20 cellular contexts compared by ENCODE assay signal in the genomic region with DNA sequence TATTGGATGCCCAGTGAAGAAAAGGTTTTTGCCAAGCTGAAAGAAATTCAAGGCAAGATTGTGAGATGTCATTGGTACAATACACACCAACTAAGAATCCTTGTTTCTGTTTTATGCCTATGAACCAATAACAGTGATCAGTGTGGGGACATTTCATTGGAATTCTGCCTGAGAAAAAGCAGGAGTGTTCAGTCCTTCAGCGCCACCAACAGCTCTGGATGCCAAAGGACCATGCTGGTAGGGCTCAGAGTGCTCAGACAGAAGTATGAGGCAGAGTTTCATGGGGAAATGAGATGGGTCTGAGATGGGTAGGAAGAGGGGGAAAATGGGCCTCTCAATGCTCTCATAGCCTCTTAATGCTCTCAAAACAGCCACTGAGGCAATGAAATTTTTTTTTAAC. TPM values are rescaled to one million over a fixed set of nuclear protein-coding genes. Genes with fewer than 3 reads are reported as not detected.
DNase-seq lines count a peak whose midpoint lies in the region; ATAC-seq, FAIRE-seq and TF ChIP-seq lines count a peak whose summit lies in the region.
"Had no signal": no experiment of that assay in that cellular context is flagged by ENCODE, and none has a peak within 500 bp of the region (broad histone marks: within the 10 kb centered on the region; RNA-seq: fewer than 3 reads in every experiment).

No MANE protein-coding gene starts in this region.

- H3K4ac ChIP-seq in H1 (replicated peaks; ENCODE audit: insufficient read length, low read depth, low read length): no peak overlapping the region

- H3K4me1 ChIP-seq in OCI-LY3 (ENCODE audit: low read length) (peaks cover 7% of the 10 kb centered on the region), H1 (replicated peaks in 1 of 4; ENCODE audit: control insufficient read depth in 3 of 4, insufficient read depth in 4 of 4, low read length in 3 of 4) (peaks cover 0 to 3% (median 0%) of the 10 kb centered on the region in 4 experiments; a peak in 2 of 7 replicates), stomach smooth muscle (ENCODE audit: control insufficient read depth, insufficient read depth, low read length) (peaks cover 4% of the 10 kb centered on the region), lower lobe of right lung (no peaks in the 10 kb centered on the region)

- H3K23ac ChIP-seq in H1 (ENCODE audit: insufficient read length): no peak overlapping the region

- no peak overlapping the region for H3K18ac ChIP-seq in H1 (ENCODE audit: extremely low read depth, low read length)

- no peak overlapping the region for H3K27ac ChIP-seq in OCI-LY3 (ENCODE audit: low read length)
- no peak overlapping the region for H3K27ac ChIP-seq in H1 (ENCODE audit: low read depth, low read length)
- H3K27ac ChIP-seq in stomach smooth muscle (ENCODE audit: low read length): peak overlapping the region; percentile 79
- H3K27ac ChIP-seq in lower lobe of right lung: no peak overlapping the region
- H3K27ac ChIP-seq: ovary had no signal

- no peak overlapping the region for H2BK5ac ChIP-seq in H1 (ENCODE audit: low read depth, low read length)

- H3K4me3 ChIP-seq in OCI-LY3 (ENCODE audit: low read length): no peak overlapping the region
- H3K4me3 ChIP-seq in H1 (ENCODE audit: extremely low read depth in 1 of 4, insufficient read depth in 2 of 4, low read depth in 3 of 4, low read length in 4 of 4): no peak overlapping the region
- H3K4me3 ChIP-seq in stomach smooth muscle (ENCODE audit: low read length in 2 of 2): no peak overlapping the region
- no peak overlapping the region for H3K4me3 ChIP-seq in lower lobe of right lung
- H3K4me3 ChIP-seq: ovary had no signal

- FAIRE-seq in H1 (lab: Jason Lieb, UNC): no peak
- FAIRE-seq: GM12892, RCC 7860 had no signal

- H3K9me3 ChIP-seq in OCI-LY3 (ENCODE audit: insufficient read depth, low read length) (no peaks in the 10 kb centered on the region), H1 (ENCODE audit: insufficient read depth in 2 of 2, low read depth in 1 of 2, low read length in 1 of 2) (no peaks in the 10 kb centered on the region), stomach smooth muscle (ENCODE audit: control insufficient read depth in 2 of 2, low read length in 2 of 2) (no peaks in the 10 kb centered on the region), lower lobe of right lung (no peaks in the 10 kb centered on the region)
- H3K9me3 ChIP-seq: heart right ventricle, ovary had no signal

- no peak overlapping the region for H2BK20ac ChIP-seq in H1 (ENCODE audit: low read length)

- H4K8ac ChIP-seq in H1 (ENCODE audit: extremely low read depth, insufficient read depth, low read length): no peak overlapping the region

- H3K79me2 ChIP-seq in OCI-LY3 (ENCODE audit: low read length): no peaks in the 10 kb centered on the region
- H3K79me2 ChIP-seq in H1 (ENCODE audit: control insufficient read depth in 1 of 2, insufficient read depth in 2 of 2, low read length in 2 of 2): no peaks in the 10 kb centered on the region

- no peak overlapping the region for H4K5ac ChIP-seq in H1 (ENCODE audit: insufficient read length, low read depth, low read length)

- no peaks in the 10 kb centered on the region for H4K20me1 ChIP-seq in OCI-LY3 (ENCODE audit: insufficient read depth, low read length)
- H4K20me1 ChIP-seq in H1 (replicated peaks in 1 of 2; ENCODE audit: control insufficient read depth in 1 of 2, insufficient read depth in 2 of 2, low read length in 2 of 2): no peaks in the 10 kb centered on the region

- POLR2A ChIA-PET in H1 (lab: Charles Lee; ENCODE audit: partially characterized antibody): interaction anchor here (0.7 kb wide), 1 partner anchor 926 kb away, joined by 3 read pairs; no protein-coding TSS in a partner anchor

- TF ChIP-seq CTCF in OCI-LY3 (IDR thresholded peaks at IDR 0.05; ENCODE audit: low read depth, low read length): no peak
- TF ChIP-seq CTCF in H1 (IDR thresholded peaks at IDR 0.05; ENCODE audit: control extremely low read depth in 1 of 3, insufficient read depth in 1 of 3, low read depth in 1 of 3, low read length in 3 of 3): peak; percentile 14 to 17 (median 17); a peak in 3 of 4 replicates
- no peak for TF ChIP-seq CTCF in lower lobe of right lung (IDR thresholded peaks at IDR 0.05)

- no peak overlapping the region for H2BK120ac ChIP-seq in H1 (replicated peaks; ENCODE audit: low read depth, low read length)

- no peak overlapping the region for H3K4me2 ChIP-seq in OCI-LY3 (ENCODE audit: low read length)
- H3K4me2 ChIP-seq in H1 (ENCODE audit: insufficient read depth in 1 of 2, low read depth in 2 of 2, low read length in 2 of 2): no peak overlapping the region

- H3K9ac ChIP-seq in OCI-LY3 (ENCODE audit: low read length) (no peak overlapping the region), H1 (replicated peaks in 1 of 4; ENCODE audit: extremely low read depth in 1 of 4, low read depth in 3 of 4, low read length in 3 of 4) (no peak overlapping the region), stomach smooth muscle (ENCODE audit: low read length in 2 of 2) (no peak overlapping the region)

- no peak overlapping the region for H2BK15ac ChIP-seq in H1 (ENCODE audit: low read length)

- H4K91ac ChIP-seq in H1 (replicated peaks; ENCODE audit: insufficient read length, low read length): no peak overlapping the region

- H2AFZ ChIP-seq in OCI-LY3 (ENCODE audit: low read depth, low read length): peak overlapping the region; percentile 100; the same call in 1 of the 2 replicates
- no peak overlapping the region for H2AFZ ChIP-seq in H1 (ENCODE audit: low read length)

- no peak overlapping the region for H3K14ac ChIP-seq in H1 (ENCODE audit: insufficient read length)

- CTCF ChIA-PET in H1 (lab: Charles Lee; ENCODE audit: partially characterized antibody): interaction anchor here (0.8 to 2.4 kb wide), 7 partner anchors 10 to 780 kb away, joined by 3 to 31 read pairs (median 3); no protein-coding TSS in a partner anchor

- no peak overlapping the region for H3K56ac ChIP-seq in H1 (replicated peaks; ENCODE audit: insufficient read length, low read depth, low read length)

- no peak for ATAC-seq in lower lobe of right lung
- ATAC-seq in stimulated activated naive CD8-positive, alpha-beta T cell treated with anti-CD3 and anti-CD28 coated beads, Interleukin-15, Interleukin-2, amounts not matched to agents 100 U/mL and 50 U/mL, for 24 hours: no peak
- ATAC-seq: activated CD4-positive, CD25-positive, alpha-beta regulatory T cell treated with anti-CD3 and anti-CD28 coated beads, Interleukin-2, amount 50 U/mL, for 24 hours; activated CD8-positive, alpha-beta memory T cell treated with anti-CD3 and anti-CD28 coated beads, Interleukin-2, amount 10 ng/mL, durations not matched to agents 7 days and 5 days; esophagus mucosa had no signal

- TF ChIP-seq RAD21 in H1 (IDR thresholded peaks at IDR 0.05 in 1 of 2, conservative IDR thresholded peaks at IDR 0.05 in 1 of 2; ENCODE audit: low read depth in 2 of 2, low read length in 2 of 2): peak in 1 of 2 experiments; percentile 28; a peak in 2 of 4 replicates

- DNase-seq in NCI-H82 (lab: John Stamatoyannopoulos, UW) (peak; percentile 5), NCI-H82 treated with DMSO at 0.1 percent for 48 hours (lab: John Stamatoyannopoulos, UW; ENCODE audit: unreplicated experiment) (no peak), H1 (ENCODE audit: low read depth in 1 of 2, low spot score in 2 of 2) (no peak), NCI-H226 (no peak), lower lobe of right lung (no peak)
- no peak for DNase-seq in stimulated activated naive CD8-positive, alpha-beta T cell treated with anti-CD3 and anti-CD28 coated beads, Interleukin-15, Interleukin-2, amounts not matched to agents 100 U/mL and 50 U/mL, for 24 hours
- DNase-seq: activated CD8-positive, alpha-beta memory T cell treated with anti-CD3 and anti-CD28 coated beads, Interleukin-2, amount 10 ng/mL, durations not matched to agents 7 days and 5 days; COR-L47; dorsolateral prefrontal cortex; GDM1; H9; heart right ventricle; NCI-H1092; ovary had no signal

- WGBS in H1 (ENCODE audit: extremely low coverage in 1 of 2, insufficient coverage in 1 of 2, insufficient read length in 1 of 2, insufficient replicate concordance in 2 of 2, low coverage in 1 of 2, low lambda C conversion rate in 2 of 2, missing lambda C conversion rate in 1 of 2), 2 experiments: 93% methylated on average over 1 of the region's 1 CpG; no CpG with 5 or more reads in 1 of the 2 experiments

- H3K23me2 ChIP-seq in H1 (ENCODE audit: low read depth, low read length): no peaks in the 10 kb centered on the region

- TF ChIP-seq EP300 in H1 (IDR thresholded peaks at IDR 0.05; ENCODE audit: borderline replicate concordance in 1 of 2, low read depth in 2 of 2, low read length in 2 of 2): no peak

- no peaks in the 10 kb centered on the region for H3K36me3 ChIP-seq in OCI-LY3 (replicated peaks; ENCODE audit: low read depth, low read length)
- no peaks in the 10 kb centered on the region for H3K36me3 ChIP-seq in H1 (ENCODE audit: control insufficient read depth in 2 of 4, insufficient read depth in 4 of 4, low read length in 3 of 4)
- no peaks in the 10 kb centered on the region for H3K36me3 ChIP-seq in stomach smooth muscle (ENCODE audit: control insufficient read depth in 2 of 2, insufficient read depth in 2 of 2, low read length in 2 of 2)
- H3K36me3 ChIP-seq in lower lobe of right lung: no peaks in the 10 kb centered on the region
- H3K36me3 ChIP-seq: heart right ventricle, ovary had no signal

- no peak overlapping the region for H2BK12ac ChIP-seq in H1 (ENCODE audit: low read depth, low read length)

- no peaks in the 10 kb centered on the region for H3K79me1 ChIP-seq in H1 (ENCODE audit: low read depth, low read length)

- no peak for TF ChIP-seq POLR2A in H1 (IDR thresholded peaks at IDR 0.05; ENCODE audit: control extremely low read depth in 1 of 2, low read depth in 2 of 2, low read length in 2 of 2)

- H2AK5ac ChIP-seq in H1 (ENCODE audit: low read depth, low read length): no peak overlapping the region

- H3K27me3 ChIP-seq in OCI-LY3 (ENCODE audit: low read depth, low read length) (no peaks in the 10 kb centered on the region), H1 (replicated peaks in 1 of 4; ENCODE audit: control insufficient read depth in 3 of 4, extremely low read depth in 1 of 4, insufficient read depth in 3 of 4, low read length in 3 of 4) (no peaks in the 10 kb centered on the region), stomach smooth muscle (ENCODE audit: control insufficient read depth in 1 of 2, insufficient read depth in 2 of 2, low read length in 2 of 2) (no peaks in the 10 kb centered on the region), lower lobe of right lung (ENCODE audit: low read depth) (peaks cover 4% of the 10 kb centered on the region)
- H3K27me3 ChIP-seq: dorsolateral prefrontal cortex, ovary had no signal

- intact Hi-C loops in lower lobe of right lung (cut with DNase I): no loop called here

RNA-seq across cellular contexts. Expression of gene GABPA, which starts 56.5 kb away (rescaled TPM):
- total RNA-seq in H1 (2021; fragmentation: NEBNext Ultra II Directional; extraction: Animal tissue kit (Norgen Biotek cat#: 25700)): 22.2 and 22.8 TPM in 2 replicates
- 3.2 and 5.2 TPM in 2 replicates for polyA plus RNA-seq in H1 (2011; rRNA removed)
- polyA plus RNA-seq in H1 (2011; cell fraction: cytosol; rRNA removed): 9.2 TPM
- 4.4 TPM for polyA plus RNA-seq in H1 (2011; cell fraction: nucleus; rRNA removed)
- polyA plus RNA-seq in H1 (2012, experiment 1 of 2): 5.0 to 13.1 TPM (median 7.4 TPM) in 4 replicates
- polyA plus RNA-seq in H1 (2012, experiment 2 of 2): 0.70 TPM
- polyA plus RNA-seq in H1 (2013, experiment 1 of 2): 11.1 TPM
- polyA plus RNA-seq in H1 (2013, experiment 2 of 2): 10.5 TPM
- 15.9 and 35.0 TPM in 2 replicates for polyA minus RNA-seq in H1 (2011; rRNA and poly(A)+ RNA removed)
- polyA minus RNA-seq in H1 (2011; cell fraction: cytosol; rRNA and poly(A)+ RNA removed): 18.6 TPM
- polyA minus RNA-seq in H1 (2011; cell fraction: nucleus; rRNA and poly(A)+ RNA removed): 15.4 TPM
- 29.3 TPM for total RNA-seq in lower lobe of right lung

RNA-seq across cellular contexts. Expression of gene ATP5PF, which starts 56.6 kb away (rescaled TPM):
- 131 and 135 TPM in 2 replicates for total RNA-seq in H1 (2021; fragmentation: NEBNext Ultra II Directional; extraction: Animal tissue kit (Norgen Biotek cat#: 25700))
- 99.6 and 240 TPM in 2 replicates for polyA plus RNA-seq in H1 (2011; rRNA removed)
- polyA plus RNA-seq in H1 (2011; cell fraction: cytosol; rRNA removed): 183 TPM
- 21.8 TPM for polyA plus RNA-seq in H1 (2011; cell fraction: nucleus; rRNA removed)
- polyA plus RNA-seq in H1 (2012, experiment 1 of 2): 151 to 192 TPM (median 180 TPM) in 4 replicates
- polyA plus RNA-seq in H1 (2012, experiment 2 of 2): 210 TPM
- 273 TPM for polyA plus RNA-seq in H1 (2013, experiment 1 of 2)
- polyA plus RNA-seq in H1 (2013, experiment 2 of 2): 292 TPM
- polyA minus RNA-seq in H1 (2011; rRNA and poly(A)+ RNA removed): 26.7 and 28.6 TPM in 2 replicates
- 23.0 TPM for polyA minus RNA-seq in H1 (2011; cell fraction: cytosol; rRNA and poly(A)+ RNA removed)
- polyA minus RNA-seq in H1 (2011; cell fraction: nucleus; rRNA and poly(A)+ RNA removed): 15.4 TPM
- 75.8 TPM for total RNA-seq in lower lobe of right lung

Comparison
In these comparisons a context has a peak if more than half of its experiments do, and no peak if none do; other contexts are left out.
1. CTCF ChIP-seq: peak in H1 (3 of 3); none in OCI-LY3 (single experiment) and lower lobe of right lung (single experiment).